In genomic region chr11:58691675-58692074, GRCh38 we compare ENCODE assay signal across 27 cellular contexts. TPM values are rescaled to one million over a fixed set of nuclear protein-coding genes. Genes with fewer than 3 reads are reported as not detected.
"Had no signal": no experiment of that assay in that cellular context is flagged by ENCODE, and none has a peak within 500 bp of the region (broad histone marks: within the 10 kb centered on the region; RNA-seq: fewer than 3 reads in every experiment).

No MANE protein-coding gene starts in this region.

- H3K27me3 ChIP-seq: ascending aorta, cardiac muscle cell had no signal

- H3K4me1 ChIP-seq: ascending aorta had no signal

- H3K36me3 ChIP-seq: ascending aorta, cardiac muscle cell had no signal

- DNase-seq: activated B cell treated with CpG ODN at 0.5 μM for 24 hours; activated CD4-positive, alpha-beta memory T cell treated with anti-CD3 and anti-CD28 coated beads for 36 hours; activated CD4-positive, alpha-beta T cell treated with anti-CD3 and anti-CD28 coated beads for 4 hours; activated CD4-positive, alpha-beta T cell treated with anti-CD3 and anti-CD28 coated beads, Interleukin-2, amount 10 ng/mL, durations not matched to agents 24 days and 14 days; activated CD4-positive, alpha-beta T cell treated with anti-CD3 and anti-CD28 coated beads, Interleukin-2, amount 50 U/mL, for 1 hour; activated CD4-positive, alpha-beta T cell treated with anti-CD3 and anti-CD28 coated beads, Interleukin-2, amount 50 U/mL, for 4 hours; activated CD4-positive, CD25-positive, alpha-beta regulatory T cell treated with anti-CD3 and anti-CD28 coated beads, Interleukin-2, amount 50 U/mL, for 72 hours; activated CD8-positive, alpha-beta memory T cell treated with anti-CD3 and anti-CD28 coated beads, Interleukin-2, amount 50 U/mL, for 4 hours; activated CD8-positive, alpha-beta T cell treated with anti-CD3 and anti-CD28 coated beads for 36 hours; activated gamma-delta T cell; activated naive CD4-positive, alpha-beta T cell treated with anti-CD3 and anti-CD28 coated beads, Interleukin-2, amount 10 ng/mL, durations not matched to agents 7 days and 5 days; activated naive CD4-positive, alpha-beta T cell treated with Interleukin-2 at 50 U/mL for 16 hours; activated naive CD8-positive, alpha-beta T cell treated with anti-CD3 and anti-CD28 coated beads, Interleukin-2, amount 10 ng/mL, durations not matched to agents 7 days and 5 days; activated naive CD8-positive, alpha-beta T cell treated with anti-CD3 and anti-CD28 coated beads, Interleukin-2, amount 50 U/mL, for 24 hours; activated T-cell treated with anti-CD3 and anti-CD28 coated beads for 4 hours; activated T-cell treated with anti-CD3 and anti-CD28 coated beads, Interleukin-2, amount 50 U/mL, for 1 hour; activated T-cell treated with anti-CD3 and anti-CD28 coated beads, Interleukin-2, amount 50 U/mL, for 4 hours; activated T-cell treated with anti-CD3 and anti-CD28 coated beads, Interleukin-2, amount 50 U/mL, for 72 hours; amygdala; anterior cingulate cortex; caudate nucleus; cerebellar nuclear complex; T-helper 2 cell; T-helper 9 cell had no signal

- H3K27ac ChIP-seq: ascending aorta, cardiac muscle cell, VCaP had no signal

- H3K4me3 ChIP-seq: ascending aorta, cardiac muscle cell had no signal

- H3K9me3 ChIP-seq: ascending aorta had no signal

RNA-seq across cellular contexts. Expression of gene GLYAT, which starts 40.1 kb away (rescaled TPM):
- polyA plus RNA-seq: cardiac muscle cell had no signal
